8 cellular contexts compared by ENCODE assay signal in the genomic region with DNA sequence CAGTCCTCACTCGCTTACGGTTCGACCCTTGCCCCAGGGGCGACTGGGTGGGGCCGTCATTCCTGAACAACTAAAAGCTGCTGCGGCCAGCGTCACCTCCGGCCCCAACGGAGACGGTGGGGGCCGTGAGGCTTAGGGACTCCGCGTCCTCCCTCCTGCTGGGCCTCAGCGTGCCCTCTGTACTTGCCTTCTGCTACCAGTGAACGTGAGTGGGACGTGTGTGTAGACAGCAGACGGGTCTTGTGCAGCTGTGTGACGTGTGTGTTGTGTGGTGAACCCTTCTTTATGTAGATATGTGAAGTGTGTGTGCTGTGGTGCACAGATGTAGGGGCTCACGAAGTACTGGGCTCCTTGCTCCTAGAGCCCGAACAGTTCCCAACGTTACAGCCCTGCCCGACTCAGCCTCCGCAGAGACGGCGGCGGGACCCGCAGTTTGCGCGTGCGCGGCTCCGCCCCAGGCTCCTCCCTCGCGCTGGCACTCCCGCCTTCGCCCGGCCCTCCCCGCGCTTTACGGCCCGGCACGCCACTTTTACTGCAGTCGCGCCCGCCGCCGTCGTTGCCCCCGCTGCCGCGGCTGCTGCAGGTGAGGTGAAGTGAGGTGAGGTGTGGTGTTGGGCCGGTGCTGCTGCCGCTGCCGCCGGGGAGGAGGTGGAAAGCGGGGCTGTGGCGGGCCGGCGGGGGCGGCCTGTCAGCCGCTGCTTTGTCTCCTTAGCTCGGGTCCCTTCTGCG.
DNase-seq lines count a peak whose midpoint lies in the region; ATAC-seq and TF ChIP-seq lines count a peak whose summit lies in the region.

A gene (plus strand): TSS at position 535 of the 729 bp plus-strand sequence. CDS start 235 bp downstream, outside the sequence.

- H3K27me3 Mint-ChIP-seq in central memory CD8-positive, alpha-beta T cell, result no peaks in the 10 kb centered on the region

- peak within 1 kb of the TSS; percentile 94 for H3K4me3 Mint-ChIP-seq in central memory CD8-positive, alpha-beta T cell

- peaks cover 16% of the 10 kb centered on the region for H3K36me3 Mint-ChIP-seq in central memory CD8-positive, alpha-beta T cell (ENCODE audit: insufficient read depth)

- no peaks in the 10 kb centered on the region for H3K9me3 Mint-ChIP-seq in central memory CD8-positive, alpha-beta T cell

- TF ChIP-seq CTCF in AG09309 (IDR thresholded peaks at IDR 0.05; ENCODE audit: control insufficient read depth, insufficient read depth, low read depth, low read length, missing control alignments), result no peak

- no peak for DNase-seq in AG09309 (ENCODE audit: low read depth)
- DNase-seq in NCI-H446 (lab: John Stamatoyannopoulos, UW), result peak; percentile 51 to 85
- DNase-seq in central memory CD8-positive, alpha-beta T cell (ENCODE audit: low spot score in 2 of 2), result peak; percentile 93 to 97
- DNase-seq in iris pigment epithelial cell (ENCODE audit: low read depth), result peak; percentile 88
- peak; percentile 94 for DNase-seq in stimulated activated CD4-positive, alpha-beta T cell treated with anti-CD3 and anti-CD28 coated beads, Interleukin-12 subunit alpha, Interleukin-12 subunit beta, amount 100 ng/mL, for 24 hours (ENCODE audit: low read depth in 2 of 2)

- H3K4me1 Mint-ChIP-seq in central memory CD8-positive, alpha-beta T cell, result peaks cover 38% of the 10 kb centered on the region

- ATAC-seq in GM19023 (IDR thresholded peaks at IDR 0.05; ENCODE audit: unreplicated experiment) (peak; percentile 83), HG03175 (IDR thresholded peaks at IDR 0.05; ENCODE audit: unreplicated experiment) (peak; percentile 77)
- peak; percentile 88 to 92 for ATAC-seq in activated CD4-positive, CD25-positive, alpha-beta regulatory T cell treated with anti-CD3 and anti-CD28 coated beads, Interleukin-2, amount 50 U/mL, for 24 hours
- ATAC-seq in central memory CD8-positive, alpha-beta T cell (replicated peaks; ENCODE audit: extremely low read depth, poor library complexity, severe bottlenecking), result peak; percentile 82

- H3K4me3 ChIP-seq in AG09309 (ENCODE audit: control insufficient read depth, low read depth, low read length), result peak within 1 kb of the TSS; percentile 72

- H3K27ac Mint-ChIP-seq in central memory CD8-positive, alpha-beta T cell (ENCODE audit: low read depth), result peak within 1 kb of the TSS; percentile 90
